In genomic region chr1:202807926-202808757, GRCh38 we compare ENCODE assay signal across 1 cellular context.
TF ChIP-seq lines count a peak whose summit lies in the region.

KDM5B (minus strand) TSS chr1:202808421; CDS start chr1:202808305, 116 bp downstream.

TF ChIP-seq in WTC11, 78 proteins besides CTCF, POLR2A, EP300 and RAD21 (continued from another document):
- no peak for TF ChIP-seq ZNF425 (CRISPR knock-in tag; conservative IDR thresholded peaks at IDR 0.05)
- TF ChIP-seq USF1 (CRISPR knock-in tag; IDR thresholded peaks at IDR 0.05), result peak; percentile 16; the same call in 1 of the 2 replicates
- no peak for TF ChIP-seq EMX1 (CRISPR knock-in tag; IDR thresholded peaks at IDR 0.05)
- no peak for TF ChIP-seq IRF2 (CRISPR knock-in tag; IDR thresholded peaks at IDR 0.05; ENCODE audit: borderline replicate concordance, low read depth)
- TF ChIP-seq ZNF281 (CRISPR knock-in tag; IDR thresholded peaks at IDR 0.05), result peak; percentile 68; the same call in 1 of the 2 replicates
- TF ChIP-seq MLX (CRISPR knock-in tag; IDR thresholded peaks at IDR 0.05), result 0 out of 2 replicates have a peak, but pooled peaks have one; percentile 76
- TF ChIP-seq ZNF317 (CRISPR knock-in tag; IDR thresholded peaks at IDR 0.05; ENCODE audit: borderline replicate concordance, low read depth), result 0 out of 2 replicates have a peak, but pooled peaks have one; percentile 47
- peak; percentile 78 for TF ChIP-seq E2F4 (CRISPR knock-in tag; IDR thresholded peaks at IDR 0.05; ENCODE audit: borderline replicate concordance, low read depth)
- no peak for TF ChIP-seq AR (CRISPR knock-in tag; IDR thresholded peaks at IDR 0.05)
- TF ChIP-seq NR1H2 (CRISPR knock-in tag; IDR thresholded peaks at IDR 0.05), result no peak
- TF ChIP-seq PRRX2 (CRISPR knock-in tag; IDR thresholded peaks at IDR 0.05), result no peak
- TF ChIP-seq OVOL2 (CRISPR knock-in tag; IDR thresholded peaks at IDR 0.05; ENCODE audit: borderline replicate concordance), result no peak
- TF ChIP-seq ATF6 (CRISPR knock-in tag; IDR thresholded peaks at IDR 0.05), result no peak
- TF ChIP-seq ZNF416 (CRISPR knock-in tag; IDR thresholded peaks at IDR 0.05), result peak; percentile 35; the same call in 1 of the 2 replicates
- TF ChIP-seq MAX (CRISPR knock-in tag; IDR thresholded peaks at IDR 0.05), result peak; percentile 36; the same call in 1 of the 2 replicates
- TF ChIP-seq ZNF512 (CRISPR knock-in tag; IDR thresholded peaks at IDR 0.05; ENCODE audit: borderline replicate concordance), result no peak
- TF ChIP-seq ZNF671 (CRISPR knock-in tag; IDR thresholded peaks at IDR 0.05), result no peak
- peak; percentile 97 for TF ChIP-seq MYBL2 (CRISPR knock-in tag; IDR thresholded peaks at IDR 0.05)
- TF ChIP-seq NR3C1 (CRISPR knock-in tag; conservative IDR thresholded peaks at IDR 0.05; ENCODE audit: low read depth), result no peak
- 0 out of 2 replicates have a peak, but pooled peaks have one; percentile 45 for TF ChIP-seq ESRRA (CRISPR knock-in tag; IDR thresholded peaks at IDR 0.05; ENCODE audit: borderline replicate concordance)
- TF ChIP-seq FOXP1 (CRISPR knock-in tag; IDR thresholded peaks at IDR 0.05; ENCODE audit: borderline replicate concordance), result peak; percentile 88
- peak; percentile 47; the same call in 1 of the 2 replicates for TF ChIP-seq NFE2L1 (CRISPR knock-in tag; IDR thresholded peaks at IDR 0.05)
- peak; percentile 81 for TF ChIP-seq TEAD1 (CRISPR knock-in tag; IDR thresholded peaks at IDR 0.05)
- 0 out of 2 replicates have a peak, but pooled peaks have one; percentile 63 for TF ChIP-seq E2F1 (CRISPR knock-in tag; IDR thresholded peaks at IDR 0.05)
TF ChIP-seq in WTC11: peak in this region for 29.
